Comparison of ENCODE assay signal across 10 cellular contexts in the genomic region with DNA sequence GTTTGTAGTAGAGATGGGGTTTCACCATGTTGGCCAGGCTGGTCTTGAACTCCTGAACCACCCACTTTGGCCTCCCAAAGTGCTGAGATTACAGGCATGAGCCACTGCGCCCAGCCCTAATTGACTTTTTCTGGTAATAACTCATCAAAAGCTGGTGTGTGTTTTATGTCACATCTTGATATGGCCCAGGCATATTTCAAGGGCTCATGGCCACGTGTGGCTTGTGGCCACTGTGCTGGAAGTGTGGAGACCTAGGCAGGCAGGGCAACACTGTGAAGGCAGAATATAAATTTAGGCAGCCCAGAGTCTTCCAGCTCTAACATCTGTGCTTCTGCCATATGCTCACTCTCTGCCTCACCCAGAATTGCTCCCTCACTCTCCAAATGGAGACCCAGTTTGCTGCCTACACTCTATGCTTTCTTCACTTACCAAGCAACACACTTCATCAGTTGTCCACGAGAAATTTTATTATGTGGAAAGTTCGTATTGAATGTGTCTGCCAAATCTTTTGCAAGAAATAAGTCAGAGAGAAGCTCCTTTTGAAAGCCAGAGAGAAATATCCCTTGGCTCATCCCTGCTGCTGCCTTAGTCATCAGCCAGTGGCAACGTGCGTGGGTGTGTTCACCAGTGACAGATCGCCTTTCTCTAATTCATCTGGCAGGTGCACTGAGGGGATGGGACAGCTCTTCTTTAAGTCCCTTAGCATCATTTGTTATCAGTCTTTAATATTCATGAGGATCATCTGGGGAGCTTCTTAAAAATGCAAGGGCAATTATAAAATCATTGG.
DNase-seq lines count a peak whose midpoint lies in the region; ATAC-seq and TF ChIP-seq lines count a peak whose summit lies in the region.
"Had no signal": no experiment of that assay in that cellular context is flagged by ENCODE, and none has a peak within 500 bp of the region (broad histone marks: within the 10 kb centered on the region; RNA-seq: fewer than 3 reads in every experiment).

No MANE protein-coding gene starts in this region.

- H3K36me3 Mint-ChIP-seq in activated naive CD4-positive, alpha-beta T cell treated with anti-CD3 and anti-CD28 coated beads, Interleukin-2, amount 50 U/mL, for 72 hours: no peaks in the 10 kb centered on the region
- no peaks in the 10 kb centered on the region for H3K36me3 Mint-ChIP-seq in memory B cell

- H3K9me3 Mint-ChIP-seq in activated naive CD4-positive, alpha-beta T cell treated with anti-CD3 and anti-CD28 coated beads, Interleukin-2, amount 50 U/mL, for 72 hours: peaks cover 0 to 16% of the 10 kb centered on the region in 2 donors
- H3K9me3 Mint-ChIP-seq in memory B cell: no peaks in the 10 kb centered on the region

- no peaks in the 10 kb centered on the region for H3K9me3 ChIP-seq in Peyer's patch
- H3K9me3 ChIP-seq: testis had no signal

- no peaks in the 10 kb centered on the region for H3K27me3 Mint-ChIP-seq in memory B cell

- no peak overlapping the region for H3K27ac Mint-ChIP-seq in activated naive CD4-positive, alpha-beta T cell treated with anti-CD3 and anti-CD28 coated beads, Interleukin-2, amount 50 U/mL, for 72 hours
- peak overlapping the region; percentile 85 for H3K27ac Mint-ChIP-seq in memory B cell

- H3K4me3 ChIP-seq in Peyer's patch: no peak overlapping the region
- H3K4me3 ChIP-seq: testis had no signal

- H3K4me3 Mint-ChIP-seq in memory B cell: peak overlapping the region; percentile 16

- no peak for TF ChIP-seq POLR2A in Peyer's patch (IDR thresholded peaks at IDR 0.05)

- no peaks in the 10 kb centered on the region for H3K27me3 ChIP-seq in Peyer's patch
- H3K27me3 ChIP-seq: testis had no signal

- H3K4me1 ChIP-seq in Peyer's patch: peaks cover 0 to 2% (median 0%) of the 10 kb centered on the region in 4 donors

- TF ChIP-seq CTCF in Peyer's patch (IDR thresholded peaks at IDR 0.05): no peak

- peaks cover 33% of the 10 kb centered on the region for H3K4me1 Mint-ChIP-seq in memory B cell

- peak overlapping the region in 1 of 4 donors; percentile 25 for H3K27ac ChIP-seq in Peyer's patch
- H3K27ac ChIP-seq: testis had no signal

- H3K36me3 ChIP-seq in Peyer's patch: no peaks in the 10 kb centered on the region

- DNase-seq in stimulated activated naive CD4-positive, alpha-beta T cell treated with Interleukin-2 at 50 U/mL for 16 hours (lab: John Stamatoyannopoulos, UW): peak; percentile 20
- no peak for DNase-seq in stimulated activated naive CD4-positive, alpha-beta T cell (lab: John Stamatoyannopoulos, UW)
- peak in 1 of 2 donors; percentile 40 for DNase-seq in activated naive CD4-positive, alpha-beta T cell treated with anti-CD3 and anti-CD28 coated beads, Interleukin-2, amount 50 U/mL, for 72 hours (ENCODE audit: low spot score in 2 of 2)
- DNase-seq in memory B cell (ENCODE audit: low spot score in 2 of 2) (no peak), D341Med (ENCODE audit: low spot score) (no peak), Peyer's patch (no peak), SHP77 (lab: John Stamatoyannopoulos, UW) (no peak)
- DNase-seq: activated effector memory CD4-positive, alpha-beta T cell treated with anti-CD3 and anti-CD28 coated beads, Interleukin-2, amount 50 U/mL, for 16 hours; testis had no signal

- peak; percentile 13 to 79 for ATAC-seq in activated naive CD4-positive, alpha-beta T cell treated with anti-CD3 and anti-CD28 coated beads, Interleukin-2, amount 50 U/mL, for 72 hours
- ATAC-seq in memory B cell (ENCODE audit: low read depth) (no peak), HG03175 (IDR thresholded peaks at IDR 0.05; ENCODE audit: unreplicated experiment) (no peak)

Comparison
In these comparisons a context has a peak if more than half of its experiments do, and no peak if none do; other contexts are left out.
1. ATAC-seq: peak in activated naive CD4-positive, alpha-beta T cell treated with anti-CD3 and anti-CD28 coated beads, Interleukin-2, amount 50 U/mL, for 72 hours (2 of 2); none in memory B cell (single experiment) and HG03175 (single experiment).